Comparison of ENCODE assay signal across 1 cellular context in genomic region chr3:159929181-159929893, GRCh38.
A peak's percentile ranks its signal among the peaks of the same experiment; 100 is the strongest.
TF ChIP-seq lines count a peak whose summit lies in the region.

No MANE protein-coding gene starts in this region.

TF ChIP-seq in HepG2, 621 proteins besides CTCF, POLR2A, EP300 and RAD21 (continued from another document):
- TF ChIP-seq ZNF264 (CRISPR knock-in tag; IDR thresholded peaks at IDR 0.05) (no peak), HBP1 (CRISPR knock-in tag; IDR thresholded peaks at IDR 0.05; ENCODE audit: low read depth) (no peak), MTA1 (CRISPR knock-in tag; IDR thresholded peaks at IDR 0.05; ENCODE audit: borderline replicate concordance) (no peak), AGO2 (optimal IDR thresholded peaks at IDR 0.05; ENCODE audit: low read depth, low read length) (no peak), AGO1 (IDR thresholded peaks at IDR 0.05; ENCODE audit: low read depth, low read length, poor library complexity, severe bottlenecking) (no peak), RFX1 (IDR thresholded peaks at IDR 0.05) (no peak), ZNF331 (CRISPR knock-in tag; IDR thresholded peaks at IDR 0.05) (peak; percentile 8; the same call in 1 of the 2 replicates), AHDC1 (CRISPR knock-in tag; IDR thresholded peaks at IDR 0.05; ENCODE audit: borderline replicate concordance) (peak; percentile 53; the same call in 1 of the 2 replicates), NR0B2 (CRISPR knock-in tag; IDR thresholded peaks at IDR 0.05) (no peak), KDM6A (CRISPR knock-in tag; IDR thresholded peaks at IDR 0.05; ENCODE audit: low read depth) (no peak), ZMYM2 (CRISPR knock-in tag; IDR thresholded peaks at IDR 0.05) (no peak), PATZ1 (CRISPR knock-in tag; IDR thresholded peaks at IDR 0.05) (peak; percentile 39), SAP130 (CRISPR knock-in tag; IDR thresholded peaks at IDR 0.05; ENCODE audit: low read depth) (peak; percentile 60), ZMYM4 (CRISPR knock-in tag; IDR thresholded peaks at IDR 0.05) (peak; percentile 33; the same call in 1 of the 2 replicates), PCBP1 (IDR thresholded peaks at IDR 0.05; ENCODE audit: borderline replicate concordance, low read depth, low read length) (no peak), ZNF280D (CRISPR knock-in tag; IDR thresholded peaks at IDR 0.05) (no peak), RBFOX2 (IDR thresholded peaks at IDR 0.05; ENCODE audit: low read depth, low read length) (no peak)
